In genomic region chr22:37577957-37578356, GRCh38 we compare ENCODE assay signal across 28 cellular contexts. TPM values are rescaled to one million over a fixed set of nuclear protein-coding genes. Genes with fewer than 3 reads are reported as not detected.
"Had no signal": no experiment of that assay in that cellular context is flagged by ENCODE, and none has a peak within 500 bp of the region (broad histone marks: within the 10 kb centered on the region; RNA-seq: fewer than 3 reads in every experiment).

No MANE protein-coding gene starts in this region.

- H3K27ac ChIP-seq: RWPE1, SJCRH30, VCaP had no signal

- H3K27ac Mint-ChIP-seq: activated CD4-positive, alpha-beta memory T cell treated with anti-CD3 and anti-CD28 coated beads, Interleukin-2, amount 10 ng/mL, durations not matched to agents 7 days and 5 days; activated naive CD4-positive, alpha-beta T cell treated with anti-CD3 and anti-CD28 coated beads, Interleukin-2, amount 10 ng/mL, durations not matched to agents 7 days and 5 days; activated naive CD8-positive, alpha-beta T cell treated with anti-CD3 and anti-CD28 coated beads, Interleukin-2, amount 10 ng/mL, durations not matched to agents 7 days and 5 days; activated T-cell treated with anti-CD3 and anti-CD28 coated beads, Interleukin-2, amount 50 U/mL, for 72 hours; activated T-helper 2 cell treated with anti-CD3 and anti-CD28 coated beads, Interferon-gamma antibody, Interleukin-2, Interleukin-4, amounts not matched to agents 10 μg/mL and 5 μg/mL and 100 μg/mL, durations not matched to agents 14 hours and 24 hours and 36 hours had no signal

- ATAC-seq: activated T-cell treated with anti-CD3 and anti-CD28 coated beads, Interleukin-2, amount 50 U/mL, for 72 hours; Panc1 had no signal

- H3K4me2 ChIP-seq: SK-N-SH had no signal

- H3K36me3 Mint-ChIP-seq: activated naive CD4-positive, alpha-beta T cell treated with anti-CD3 and anti-CD28 coated beads, Interleukin-2, amount 10 ng/mL, durations not matched to agents 7 days and 5 days; activated naive CD8-positive, alpha-beta T cell treated with anti-CD3 and anti-CD28 coated beads, Interleukin-2, amount 10 ng/mL, durations not matched to agents 7 days and 5 days had no signal

- H3K9me3 ChIP-seq: SJCRH30, SK-N-SH had no signal

- H3K9me3 Mint-ChIP-seq: activated CD4-positive, alpha-beta memory T cell treated with anti-CD3 and anti-CD28 coated beads, Interleukin-2, amount 10 ng/mL, durations not matched to agents 7 days and 5 days; activated naive CD4-positive, alpha-beta T cell treated with anti-CD3 and anti-CD28 coated beads, Interleukin-2, amount 10 ng/mL, durations not matched to agents 7 days and 5 days; activated naive CD8-positive, alpha-beta T cell treated with anti-CD3 and anti-CD28 coated beads, Interleukin-2, amount 10 ng/mL, durations not matched to agents 7 days and 5 days; activated T-cell treated with anti-CD3 and anti-CD28 coated beads, Interleukin-2, amount 50 U/mL, for 72 hours; activated T-helper 2 cell treated with anti-CD3 and anti-CD28 coated beads, Interferon-gamma antibody, Interleukin-2, Interleukin-4, amounts not matched to agents 10 μg/mL and 5 μg/mL and 100 μg/mL, durations not matched to agents 14 hours and 24 hours and 36 hours; central memory CD8-positive, alpha-beta T cell had no signal

- H3K4me3 ChIP-seq: SJCRH30 had no signal

- H3K4me1 ChIP-seq: SJCRH30 had no signal

- H3K4me3 Mint-ChIP-seq: activated CD4-positive, alpha-beta memory T cell treated with anti-CD3 and anti-CD28 coated beads, Interleukin-2, amount 10 ng/mL, durations not matched to agents 7 days and 5 days; activated naive CD4-positive, alpha-beta T cell treated with anti-CD3 and anti-CD28 coated beads, Interleukin-2, amount 10 ng/mL, durations not matched to agents 7 days and 5 days; activated naive CD8-positive, alpha-beta T cell treated with anti-CD3 and anti-CD28 coated beads, Interleukin-2, amount 10 ng/mL, durations not matched to agents 7 days and 5 days; activated T-cell treated with anti-CD3 and anti-CD28 coated beads, Interleukin-2, amount 50 U/mL, for 72 hours; central memory CD8-positive, alpha-beta T cell had no signal

- DNase-seq: activated CD4-positive, alpha-beta memory T cell treated with anti-CD3 and anti-CD28 coated beads, Interleukin-2, amount 10 ng/mL, durations not matched to agents 7 days and 5 days; activated CD4-positive, alpha-beta T cell treated with anti-CD3 and anti-CD28 coated beads, Interleukin-2, amount 50 U/mL, for 1 hour; activated CD4-positive, CD25-positive, alpha-beta regulatory T cell; activated CD8-positive, alpha-beta memory T cell treated with anti-CD3 and anti-CD28 coated beads, Interleukin-2, amount 50 U/mL, for 4 hours; activated gamma-delta T cell treated with Interleukin-2 at 50 U/mL for 16 hours; activated naive CD4-positive, alpha-beta T cell treated with anti-CD3 and anti-CD28 coated beads, Interleukin-2, amount 10 ng/mL, durations not matched to agents 7 days and 5 days; activated naive CD8-positive, alpha-beta T cell treated with anti-CD3 and anti-CD28 coated beads, Interleukin-2, amount 10 ng/mL, durations not matched to agents 7 days and 5 days; activated T-cell treated with anti-CD3 and anti-CD28 coated beads, Interleukin-2, amount 50 U/mL, for 72 hours; aorta; MM.1S; NCI-H1105 treated with DMSO at 0.1 percent for 48 hours; NCI-H1436 treated with DMSO at 0.1 percent for 48 hours; NCI-H187; NCI-H2081; NCI-H510A treated with DMSO at 0.1 percent for 48 hours; NCI-H69; NK-92 treated with Interleukin-12 subunit alpha and Interleukin-12 subunit beta, amount 100 ng/mL, for 24 hours; OCI-M1; Right ventricle myocardium superior; SJCRH30; SK-N-SH; T-helper 1 cell had no signal

RNA-seq across cellular contexts. Expression of gene LGALS2, which starts 1.9 kb away (rescaled TPM):
- total RNA-seq: activated CD4-positive, alpha-beta memory T cell treated with anti-CD3 and anti-CD28 coated beads, Interleukin-2, amount 10 ng/mL, durations not matched to agents 7 days and 5 days; activated naive CD8-positive, alpha-beta T cell treated with anti-CD3 and anti-CD28 coated beads, Interleukin-2, amount 10 ng/mL, durations not matched to agents 7 days and 5 days; activated T-cell treated with anti-CD3 and anti-CD28 coated beads, Interleukin-2, amount 50 U/mL, for 72 hours; activated T-helper 2 cell treated with anti-CD3 and anti-CD28 coated beads, Interferon-gamma antibody, Interleukin-2, Interleukin-4, amounts not matched to agents 10 μg/mL and 5 μg/mL and 100 μg/mL, durations not matched to agents 14 hours and 24 hours and 36 hours; Right ventricle myocardium superior; SJCRH30; T-helper 2 cell treated with Interferon-gamma antibody and Interleukin-4, amounts not matched to agents 100 ng/mL and 5 ng/mL, for 36 hours had no signal
- polyA plus RNA-seq: SK-N-SH had no signal

RNA-seq across cellular contexts. Expression of gene CARD10, which starts 58.7 kb away (rescaled TPM):
- total RNA-seq: activated T-helper 2 cell treated with anti-CD3 and anti-CD28 coated beads, Interferon-gamma antibody, Interleukin-2, Interleukin-4, amounts not matched to agents 10 μg/mL and 5 μg/mL and 100 μg/mL, durations not matched to agents 14 hours and 24 hours and 36 hours had no signal
